16 cellular contexts compared by ENCODE assay signal in the genomic region with DNA sequence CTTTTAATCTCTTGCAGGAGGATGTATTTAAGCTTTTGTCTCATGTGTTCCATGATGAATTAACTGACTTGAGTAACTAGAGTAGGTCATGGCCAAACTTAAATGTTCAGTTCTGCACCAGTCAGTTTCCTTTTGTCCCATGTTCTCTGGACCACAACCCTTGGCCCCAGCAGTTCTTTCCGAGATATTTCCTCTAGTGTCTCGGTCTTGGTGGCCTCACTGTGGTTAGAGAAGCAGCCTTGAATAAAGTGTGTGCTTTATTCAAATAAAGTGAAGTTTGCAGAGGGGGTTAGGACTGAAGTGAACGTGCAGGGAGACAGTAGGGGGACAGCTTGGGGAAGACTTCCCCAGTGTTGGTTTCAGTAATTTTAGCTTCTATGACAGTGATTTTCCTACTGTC. TPM values are rescaled to one million over a fixed set of nuclear protein-coding genes. Genes with fewer than 3 reads are reported as not detected.
DNase-seq lines count a peak whose midpoint lies in the region; ATAC-seq and TF ChIP-seq lines count a peak whose summit lies in the region.
"Had no signal": no experiment of that assay in that cellular context is flagged by ENCODE, and none has a peak within 500 bp of the region (broad histone marks: within the 10 kb centered on the region; RNA-seq: fewer than 3 reads in every experiment).

No MANE protein-coding gene starts in this region.

- H3K9ac ChIP-seq in OCI-LY3 (ENCODE audit: low read length) = peak overlapping the region; percentile 19; the same call in 1 of the 2 replicates
- H3K9ac ChIP-seq: BLaER1 had no signal

- no peak overlapping the region for H3K4me3 ChIP-seq in CD8-positive, alpha-beta T cell (ENCODE audit: low read depth, low read length)
- peak overlapping the region; percentile 31; the same call in 1 of the 2 replicates for H3K4me3 ChIP-seq in OCI-LY3 (ENCODE audit: low read length)
- H3K4me3 ChIP-seq: BLaER1, hepatocyte, ovary, tibial nerve had no signal

- H3K4me1 Mint-ChIP-seq in CD8-positive, alpha-beta T cell (ENCODE audit: low read depth) = peaks cover 25% of the 10 kb centered on the region
- H3K4me1 Mint-ChIP-seq in effector memory CD8-positive, alpha-beta T cell (ENCODE audit: low read depth in 2 of 2) = peaks cover 24 to 25% of the 10 kb centered on the region in 2 donors

- no peaks in the 10 kb centered on the region for H3K9me3 Mint-ChIP-seq in CD8-positive, alpha-beta T cell
- no peaks in the 10 kb centered on the region for H3K9me3 Mint-ChIP-seq in effector memory CD8-positive, alpha-beta T cell

- intact Hi-C loops in CD8-positive, alpha-beta T cell (cut with DNase I, micrococcal nuclease) = no loop called here

- peaks cover 16% of the 10 kb centered on the region for H3K79me2 ChIP-seq in OCI-LY3 (ENCODE audit: low read length)

- H3K36me3 Mint-ChIP-seq in CD8-positive, alpha-beta T cell = peaks cover 44% of the 10 kb centered on the region
- peaks cover 30% of the 10 kb centered on the region for H3K36me3 Mint-ChIP-seq in effector memory CD8-positive, alpha-beta T cell (ENCODE audit: insufficient read depth)

- no peaks in the 10 kb centered on the region for H3K27me3 ChIP-seq in CD8-positive, alpha-beta T cell (ENCODE audit: insufficient read depth, low read length)
- H3K27me3 ChIP-seq in OCI-LY3 (ENCODE audit: low read depth, low read length) = no peaks in the 10 kb centered on the region
- H3K27me3 ChIP-seq: BLaER1, hepatocyte, ovary, tibial nerve had no signal

- peak overlapping the region; percentile 69 for H3K4me2 ChIP-seq in OCI-LY3 (ENCODE audit: low read length)
- H3K4me2 ChIP-seq: BLaER1, hepatocyte had no signal

- no peak overlapping the region for H3K27ac ChIP-seq in CD8-positive, alpha-beta T cell (ENCODE audit: low read depth, low read length)
- H3K27ac ChIP-seq in OCI-LY3 (ENCODE audit: low read length) = peak overlapping the region; percentile 50
- H3K27ac ChIP-seq: BLaER1, hepatocyte, ovary, tibial nerve had no signal

- no peak for ATAC-seq in CD8-positive, alpha-beta T cell
- ATAC-seq in GM18511 (IDR thresholded peaks at IDR 0.05; ENCODE audit: unreplicated experiment) = peak; percentile 52
- ATAC-seq in effector memory CD8-positive, alpha-beta T cell (replicated peaks) = no peak
- no peak for ATAC-seq in HG03565 (IDR thresholded peaks at IDR 0.05; ENCODE audit: unreplicated experiment)
- ATAC-seq: HepG2 had no signal

- no peak overlapping the region for H2AFZ ChIP-seq in OCI-LY3 (ENCODE audit: low read depth, low read length)
- H2AFZ ChIP-seq: hepatocyte had no signal

- H4K20me1 ChIP-seq in OCI-LY3 (ENCODE audit: insufficient read depth, low read length) = no peaks in the 10 kb centered on the region

- CTCF ChIA-PET in CD8-positive, alpha-beta T cell (lab: Charles Lee) = no interaction called here

- peak overlapping the region; percentile 16 for H3K27ac Mint-ChIP-seq in CD8-positive, alpha-beta T cell
- peak overlapping the region; percentile 53 to 60 for H3K27ac Mint-ChIP-seq in effector memory CD8-positive, alpha-beta T cell

- POLR2A ChIA-PET in CD8-positive, alpha-beta T cell (lab: Charles Lee) = interaction anchor here (0.6 to 0.7 kb wide), 2 partner anchors 9 to 216 kb away, joined by 3 read pairs; no protein-coding TSS in a partner anchor

- H3K36me3 ChIP-seq in CD8-positive, alpha-beta T cell (ENCODE audit: insufficient read depth, low read length) = peaks cover 13% of the 10 kb centered on the region
- H3K36me3 ChIP-seq in OCI-LY3 (replicated peaks; ENCODE audit: low read depth, low read length) = peaks cover 9% of the 10 kb centered on the region
- H3K36me3 ChIP-seq: ovary had no signal

- no peaks in the 10 kb centered on the region for H3K9me3 ChIP-seq in CD8-positive, alpha-beta T cell (ENCODE audit: low read length)
- H3K9me3 ChIP-seq in OCI-LY3 (ENCODE audit: insufficient read depth, low read length) = no peaks in the 10 kb centered on the region
- H3K9me3 ChIP-seq: BLaER1, ovary, tibial nerve had no signal

- no peak for DNase-seq in CD8-positive, alpha-beta T cell
- DNase-seq in effector memory CD8-positive, alpha-beta T cell = no peak
- DNase-seq in T1000 (lab: John Stamatoyannopoulos, UW) = no peak
- no peak for DNase-seq in NCI-H146 treated with DMSO at 0.1 percent for 48 hours (lab: John Stamatoyannopoulos, UW; ENCODE audit: unreplicated experiment)
- DNase-seq: DMS79; NK-92 treated with Interleukin-12 subunit alpha and Interleukin-12 subunit beta, amount 100 ng/mL, for 24 hours; ovary; SHP77; small intestine had no signal

- H3K27me3 Mint-ChIP-seq in CD8-positive, alpha-beta T cell (ENCODE audit: low read depth) = no peaks in the 10 kb centered on the region
- H3K27me3 Mint-ChIP-seq in effector memory CD8-positive, alpha-beta T cell = no peaks in the 10 kb centered on the region

- no peaks in the 10 kb centered on the region for H3K4me1 ChIP-seq in CD8-positive, alpha-beta T cell (ENCODE audit: insufficient read depth, low read length)
- H3K4me1 ChIP-seq in OCI-LY3 (ENCODE audit: low read length) = peaks cover 19% of the 10 kb centered on the region

- no peak overlapping the region for H3K4me3 Mint-ChIP-seq in CD8-positive, alpha-beta T cell
- no peak overlapping the region for H3K4me3 Mint-ChIP-seq in effector memory CD8-positive, alpha-beta T cell

- no peak for TF ChIP-seq CTCF in CD8-positive, alpha-beta T cell (IDR thresholded peaks at IDR 0.05)
- no peak for TF ChIP-seq CTCF in OCI-LY3 (IDR thresholded peaks at IDR 0.05; ENCODE audit: low read depth, low read length)

RNA-seq across cellular contexts. Expression of gene ZNF212, which starts 9.3 kb away (rescaled TPM):
- total RNA-seq in CD8-positive, alpha-beta T cell = 10 to 100 TPM; 20.9 to 22.1 TPM

RNA-seq across cellular contexts. Expression of gene ZNF783, which starts 13.2 kb away (rescaled TPM):
- total RNA-seq in CD8-positive, alpha-beta T cell = 10 to 100 TPM; 24.0 to 27.3 TPM

RNA-seq across cellular contexts. Expression of gene ZNF282, which starts 53.4 kb away (rescaled TPM):
- 10 to 100 TPM; 12.5 to 14.9 TPM for total RNA-seq in CD8-positive, alpha-beta T cell
